Comparison of ENCODE assay signal across 1 cellular context in the genomic region with DNA sequence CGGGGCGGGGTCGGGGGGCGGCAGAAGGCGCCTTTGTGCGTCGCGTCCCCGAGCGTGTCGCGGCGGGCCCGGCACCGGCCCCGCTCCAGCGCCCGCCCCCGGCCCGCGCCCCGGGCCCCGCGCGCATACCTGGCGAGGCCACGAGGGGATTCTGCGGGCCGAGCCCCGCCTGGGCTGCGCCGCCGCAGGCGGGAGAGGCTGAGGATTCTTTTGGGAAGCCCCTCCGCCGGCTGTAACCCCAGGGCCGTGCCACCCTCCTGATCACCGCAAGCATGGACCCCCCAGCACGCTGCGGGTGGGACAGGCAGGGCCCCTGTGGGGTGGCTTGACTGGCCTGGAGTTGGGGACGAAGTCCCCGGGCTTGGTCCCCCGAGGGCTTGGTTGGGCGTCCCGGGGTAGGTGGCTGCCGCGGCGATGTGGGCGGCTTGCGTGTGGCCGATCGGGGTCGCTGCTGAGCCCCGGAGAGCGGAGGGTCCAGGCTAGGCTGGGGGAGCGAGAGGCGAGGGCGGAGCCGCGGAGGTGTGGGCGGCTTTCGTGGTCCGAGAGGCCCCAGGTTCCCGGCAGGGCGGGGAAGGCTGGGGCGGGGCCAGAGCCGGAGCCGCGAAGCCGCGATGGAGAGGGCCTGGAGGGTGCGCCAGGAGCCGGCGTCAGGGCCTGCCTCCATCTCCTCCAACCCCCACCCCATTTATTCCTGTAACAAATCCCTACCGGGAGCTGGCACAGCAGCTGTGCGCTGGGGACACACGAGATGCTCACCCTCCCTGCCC.
TF ChIP-seq lines count a peak whose summit lies in the region.

No MANE protein-coding gene starts in this region.

TF ChIP-seq in K562, 482 proteins besides CTCF, POLR2A, EP300 and RAD21 (continued from another document and continues in another):
- TF ChIP-seq ZNF785 (CRISPR knock-in tag; IDR thresholded peaks at IDR 0.05) (no peak), GABPB1 (CRISPR knock-in tag; IDR thresholded peaks at IDR 0.05) (0 out of 2 replicates have a peak, but pooled peaks have one; percentile 26), MYNN (IDR thresholded peaks at IDR 0.05) (no peak), MYNN (CRISPR knock-in tag; IDR thresholded peaks at IDR 0.05) (no peak), SP1 (CRISPR knock-in tag; IDR thresholded peaks at IDR 0.05) (0 out of 2 replicates have a peak, but pooled peaks have one; percentile 17), NR2F6 (CRISPR knock-in tag; IDR thresholded peaks at IDR 0.05) (no peak), ZNF212 (CRISPR knock-in tag; IDR thresholded peaks at IDR 0.05) (no peak), ZKSCAN3 (CRISPR knock-in tag; IDR thresholded peaks at IDR 0.05) (no peak), TCFL5 (CRISPR knock-in tag; conservative IDR thresholded peaks at IDR 0.05) (no peak), POLR2G (IDR thresholded peaks at IDR 0.05; ENCODE audit: low read depth, low read length) (0 out of 2 replicates have a peak, but pooled peaks have one; percentile 51), GABPB2 (CRISPR knock-in tag; conservative IDR thresholded peaks at IDR 0.05) (no peak), LARP7 (IDR thresholded peaks at IDR 0.05) (no peak), EGR1 (conservative IDR thresholded peaks at IDR 0.05) (peak; percentile 84), CXXC5 (CRISPR knock-in tag; IDR thresholded peaks at IDR 0.05) (peak; percentile 33), E2F8 (IDR thresholded peaks at IDR 0.05; ENCODE audit: low read depth, partially characterized antibody) (no peak), ZNF175 (CRISPR knock-in tag; IDR thresholded peaks at IDR 0.05; ENCODE audit: low read depth) (no peak), HCFC1 (IDR thresholded peaks at IDR 0.05; ENCODE audit: low read depth, low read length) (no peak), JUNB (CRISPR knock-in tag; conservative IDR thresholded peaks at IDR 0.05) (no peak), ZNF444 (CRISPR knock-in tag; IDR thresholded peaks at IDR 0.05) (no peak), POLR2AphosphoS2 (IDR thresholded peaks at IDR 0.05; ENCODE audit: low read length) (no peak), ZC3H4 (CRISPR knock-in tag; IDR thresholded peaks at IDR 0.05; ENCODE audit: borderline replicate concordance) (no peak), UBTF (IDR thresholded peaks at IDR 0.05; ENCODE audit: borderline replicate concordance in 1 of 2, low read depth in 2 of 2, low read length in 2 of 2) (no peak), FOXP4 (CRISPR knock-in tag; IDR thresholded peaks at IDR 0.05; ENCODE audit: borderline replicate concordance) (no peak), TFAM (CRISPR knock-in tag; conservative IDR thresholded peaks at IDR 0.05) (no peak), RBFOX2 (IDR thresholded peaks at IDR 0.05; ENCODE audit: low read depth, low read length) (peak; percentile 52; the same call in 1 of the 2 replicates), L3MBTL2 (IDR thresholded peaks at IDR 0.05) (peak; percentile 60), CBX8 (IDR thresholded peaks at IDR 0.05; ENCODE audit: borderline replicate concordance, extremely low read depth, low read depth, low read length, poor library complexity, severe bottlenecking) (no peak), ZNF124 (CRISPR knock-in tag; IDR thresholded peaks at IDR 0.05) (no peak), ZNF764 (CRISPR knock-in tag; IDR thresholded peaks at IDR 0.05; ENCODE audit: low read depth) (no peak), CTBP1 (IDR thresholded peaks at IDR 0.05; ENCODE audit: borderline replicate concordance) (peak; percentile 53; the same call in 1 of the 2 replicates), THAP7 (CRISPR knock-in tag; IDR thresholded peaks at IDR 0.05) (no peak), ZBTB8A (IDR thresholded peaks at IDR 0.05; ENCODE audit: partially characterized antibody) (no peak)
- TF ChIP-seq, protein P1, sequence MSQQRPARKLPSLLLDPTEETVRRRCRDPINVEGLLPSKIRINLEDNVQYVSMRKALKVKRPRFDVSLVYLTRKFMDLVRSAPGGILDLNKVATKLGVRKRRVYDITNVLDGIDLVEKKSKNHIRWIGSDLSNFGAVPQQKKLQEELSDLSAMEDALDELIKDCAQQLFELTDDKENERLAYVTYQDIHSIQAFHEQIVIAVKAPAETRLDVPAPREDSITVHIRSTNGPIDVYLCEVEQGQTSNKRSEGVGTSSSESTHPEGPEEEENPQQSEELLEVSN (IDR thresholded peaks at IDR 0.05; ENCODE audit: borderline replicate concordance in 1 of 2, extremely low read depth in 1 of 2, insufficient read depth in 1 of 2, insufficient read length in 1 of 2, low read depth in 1 of 2, low read length in 1 of 2, poor library complexity in 1 of 2, severe bottlenecking in 1 of 2): peak; percentile 9 to 55
- TF ChIP-seq, protein P2, sequence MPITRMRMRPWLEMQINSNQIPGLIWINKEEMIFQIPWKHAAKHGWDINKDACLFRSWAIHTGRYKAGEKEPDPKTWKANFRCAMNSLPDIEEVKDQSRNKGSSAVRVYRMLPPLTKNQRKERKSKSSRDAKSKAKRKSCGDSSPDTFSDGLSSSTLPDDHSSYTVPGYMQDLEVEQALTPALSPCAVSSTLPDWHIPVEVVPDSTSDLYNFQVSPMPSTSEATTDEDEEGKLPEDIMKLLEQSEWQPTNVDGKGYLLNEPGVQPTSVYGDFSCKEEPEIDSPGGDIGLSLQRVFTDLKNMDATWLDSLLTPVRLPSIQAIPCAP (CRISPR knock-in tag; IDR thresholded peaks at IDR 0.05; ENCODE audit: borderline replicate concordance): no peak
- TF ChIP-seq, protein P3, sequence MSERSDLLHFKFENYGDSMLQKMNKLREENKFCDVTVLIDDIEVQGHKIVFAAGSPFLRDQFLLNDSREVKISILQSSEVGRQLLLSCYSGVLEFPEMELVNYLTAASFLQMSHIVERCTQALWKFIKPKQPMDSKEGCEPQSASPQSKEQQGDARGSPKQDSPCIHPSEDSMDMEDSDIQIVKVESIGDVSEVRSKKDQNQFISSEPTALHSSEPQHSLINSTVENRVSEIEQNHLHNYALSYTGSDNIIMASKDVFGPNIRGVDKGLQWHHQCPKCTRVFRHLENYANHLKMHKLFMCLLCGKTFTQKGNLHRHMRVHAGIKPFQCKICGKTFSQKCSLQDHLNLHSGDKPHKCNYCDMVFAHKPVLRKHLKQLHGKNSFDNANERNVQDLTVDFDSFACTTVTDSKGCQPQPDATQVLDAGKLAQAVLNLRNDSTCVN (CRISPR knock-in tag; IDR thresholded peaks at IDR 0.05): no peak
- TF ChIP-seq, protein P4, sequence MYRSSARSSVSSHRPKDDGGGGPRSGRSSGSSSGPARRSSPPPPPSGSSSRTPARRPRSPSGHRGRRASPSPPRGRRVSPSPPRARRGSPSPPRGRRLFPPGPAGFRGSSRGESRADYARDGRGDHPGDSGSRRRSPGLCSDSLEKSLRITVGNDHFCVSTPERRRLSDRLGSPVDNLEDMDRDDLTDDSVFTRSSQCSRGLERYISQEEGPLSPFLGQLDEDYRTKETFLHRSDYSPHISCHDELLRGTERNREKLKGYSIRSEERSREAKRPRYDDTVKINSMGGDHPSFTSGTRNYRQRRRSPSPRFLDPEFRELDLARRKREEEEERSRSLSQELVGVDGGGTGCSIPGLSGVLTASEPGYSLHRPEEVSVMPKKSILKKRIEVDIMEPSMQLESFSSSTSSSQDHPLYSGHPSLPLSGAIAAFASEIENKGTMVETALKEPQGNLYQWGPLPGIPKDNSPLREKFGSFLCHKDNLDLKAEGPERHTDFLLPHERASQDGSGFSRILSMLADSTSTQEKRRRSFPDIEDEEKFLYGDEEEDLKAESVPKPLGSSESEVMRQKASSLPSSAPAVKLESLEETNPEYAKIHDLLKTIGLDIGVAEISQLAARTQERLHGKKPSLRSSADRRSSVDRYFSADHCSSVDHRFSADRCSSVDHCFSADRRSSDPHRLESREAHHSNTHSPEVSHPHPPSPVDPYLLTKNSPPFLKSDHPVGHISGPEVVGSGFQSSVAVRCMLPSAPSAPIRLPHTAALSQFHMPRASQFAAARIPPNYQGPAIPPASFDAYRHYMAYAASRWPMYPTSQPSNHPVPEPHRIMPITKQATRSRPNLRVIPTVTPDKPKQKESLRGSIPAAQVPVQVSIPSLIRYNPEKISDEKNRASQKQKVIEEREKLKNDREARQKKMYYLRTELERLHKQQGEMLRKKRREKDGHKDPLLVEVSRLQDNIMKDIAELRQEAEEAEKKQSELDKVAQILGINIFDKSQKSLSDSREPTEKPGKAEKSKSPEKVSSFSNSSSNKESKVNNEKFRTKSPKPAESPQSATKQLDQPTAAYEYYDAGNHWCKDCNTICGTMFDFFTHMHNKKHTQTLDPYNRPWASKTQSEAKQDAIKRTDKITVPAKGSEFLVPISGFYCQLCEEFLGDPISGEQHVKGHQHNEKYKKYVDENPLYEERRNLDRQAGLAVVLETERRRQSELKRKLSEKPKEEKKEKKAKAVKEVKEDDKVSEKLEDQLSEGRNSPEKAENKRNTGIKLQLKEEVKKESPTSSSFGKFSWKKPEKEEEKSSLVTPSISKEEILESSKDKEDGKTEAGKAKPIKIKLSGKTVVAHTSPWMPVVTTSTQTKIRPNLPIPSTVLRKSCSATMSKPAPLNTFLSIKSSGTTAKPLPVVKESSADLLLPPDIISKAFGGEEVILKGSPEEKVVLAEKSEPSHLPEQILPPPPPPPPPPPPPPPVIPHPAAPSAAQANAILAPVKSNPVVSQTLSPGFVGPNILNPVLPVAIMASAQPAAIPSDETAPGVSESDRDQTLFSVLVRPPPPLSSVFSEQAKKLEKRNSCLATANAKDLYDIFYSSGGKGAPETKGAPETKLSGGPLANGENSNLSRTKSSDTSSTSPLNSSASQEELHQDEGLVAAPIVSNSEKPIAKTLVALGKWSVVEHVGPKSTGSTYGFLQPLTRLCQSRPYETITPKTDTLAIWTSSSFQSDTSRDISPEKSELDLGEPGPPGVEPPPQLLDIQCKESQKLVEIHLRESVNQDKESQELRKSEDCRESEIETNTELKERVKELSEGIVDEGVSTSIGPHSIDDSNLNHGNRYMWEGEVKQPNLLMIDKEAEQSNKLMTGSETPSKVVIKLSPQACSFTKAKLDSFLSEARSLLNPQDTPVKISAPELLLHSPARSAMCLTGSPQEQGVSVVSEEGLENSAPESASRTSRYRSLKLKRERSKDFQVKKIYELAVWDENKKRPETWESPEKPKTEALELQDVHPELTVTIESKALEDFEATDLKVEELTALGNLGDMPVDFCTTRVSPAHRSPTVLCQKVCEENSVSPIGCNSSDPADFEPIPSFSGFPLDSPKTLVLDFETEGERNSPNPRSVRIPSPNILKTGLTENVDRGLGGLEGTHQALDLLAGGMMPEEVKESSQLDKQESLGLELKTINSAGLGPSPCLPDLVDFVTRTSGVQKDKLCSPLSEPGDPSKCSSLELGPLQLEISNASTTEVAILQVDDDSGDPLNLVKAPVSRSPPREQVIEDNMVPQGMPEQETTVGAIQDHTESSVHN (IDR thresholded peaks at IDR 0.05; ENCODE audit: borderline replicate concordance in 1 of 2, low read depth in 1 of 2): no peak
- TF ChIP-seq, protein P5, sequence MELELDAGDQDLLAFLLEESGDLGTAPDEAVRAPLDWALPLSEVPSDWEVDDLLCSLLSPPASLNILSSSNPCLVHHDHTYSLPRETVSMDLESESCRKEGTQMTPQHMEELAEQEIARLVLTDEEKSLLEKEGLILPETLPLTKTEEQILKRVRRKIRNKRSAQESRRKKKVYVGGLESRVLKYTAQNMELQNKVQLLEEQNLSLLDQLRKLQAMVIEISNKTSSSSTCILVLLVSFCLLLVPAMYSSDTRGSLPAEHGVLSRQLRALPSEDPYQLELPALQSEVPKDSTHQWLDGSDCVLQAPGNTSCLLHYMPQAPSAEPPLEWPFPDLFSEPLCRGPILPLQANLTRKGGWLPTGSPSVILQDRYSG (tag; conservative IDR thresholded peaks at IDR 0.05; ENCODE audit: low read depth): no peak
